In the genomic region with DNA sequence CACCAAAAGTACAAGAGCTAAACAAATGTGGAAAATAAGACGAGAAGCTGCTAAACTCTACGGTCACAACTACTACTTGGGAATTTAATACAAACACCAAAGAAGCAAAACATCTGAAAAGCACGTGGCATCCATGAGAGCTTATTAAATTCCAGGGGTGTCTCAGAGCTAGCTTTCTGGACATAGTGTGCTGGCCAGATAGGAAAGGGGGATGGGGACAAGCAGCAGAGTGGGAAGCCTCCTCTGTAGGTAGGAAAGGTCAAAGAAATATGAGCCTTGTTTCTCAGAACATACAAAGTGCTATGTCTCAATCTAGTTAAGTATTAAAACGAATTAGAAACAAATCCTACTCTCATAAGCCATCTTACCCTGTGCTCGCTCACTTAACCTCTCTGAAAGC, we compare ENCODE assay signal across 12 cellular contexts. TPM values are rescaled to one million over a fixed set of nuclear protein-coding genes. Genes with fewer than 3 reads are reported as not detected.
DNase-seq lines count a peak whose midpoint lies in the region; ATAC-seq, FAIRE-seq and TF ChIP-seq lines count a peak whose summit lies in the region.
"Had no signal": no experiment of that assay in that cellular context is flagged by ENCODE, and none has a peak within 500 bp of the region (broad histone marks: within the 10 kb centered on the region; RNA-seq: fewer than 3 reads in every experiment).

No MANE protein-coding gene starts in this region.

- H3K4me1 ChIP-seq in H9 (ENCODE audit: insufficient read depth, low read length) (peaks cover 4% of the 10 kb centered on the region; the same call in 1 of the 2 replicates), HepG2 (ENCODE audit: insufficient read depth, low read length) (peaks cover 25% of the 10 kb centered on the region), stomach (peaks cover 0 to 35% (median 11%) of the 10 kb centered on the region in 4 donors)
- H3K4me1 ChIP-seq: parathyroid adenoma had no signal

- H3K27ac Mint-ChIP-seq in H9, result peak overlapping the region in 2 of 3 experiments; percentile 8 to 50; a peak in 2 of 7 replicates

- no peak overlapping the region for H3T11ph ChIP-seq in H9 (ENCODE audit: low read length)

- CTCF ChIA-PET in HepG2 (lab: Yijun Ruan, JAX; ENCODE audit: low intra/inter-chr PET ratio, low total read pairs), result no interaction called here

- H3K4me1 Mint-ChIP-seq in H9, result peaks cover 15% of the 10 kb centered on the region in 2 experiments

- H3K36me3 ChIP-seq in HepG2 (replicated peaks in 1 of 2; ENCODE audit: control insufficient read depth in 1 of 2, insufficient read depth in 2 of 2, low read length in 2 of 2) (peaks cover 8 to 19% of the 10 kb centered on the region in 2 experiments; a peak in 4 of 5 replicates), stomach (peaks cover 11 to 23% (median 19%) of the 10 kb centered on the region in 4 donors)

- no peak overlapping the region for H3K4me3 ChIP-seq in choroid plexus epithelial cell (ENCODE audit: low read depth, low read length)
- no peak overlapping the region for H3K4me3 ChIP-seq in HepG2 (replicated peaks in 1 of 3; ENCODE audit: insufficient read depth in 1 of 3, low read depth in 2 of 3, low read length in 3 of 3)
- H3K4me3 ChIP-seq in stomach, result no peak overlapping the region

- no peak overlapping the region for H3K56ac ChIP-seq in H9 (ENCODE audit: insufficient read length, low read depth, low read length)

- no peak overlapping the region for H3K4me2 ChIP-seq in H9 (ENCODE audit: insufficient read depth, insufficient read length, low read length)
- no peak overlapping the region for H3K4me2 ChIP-seq in HepG2 (ENCODE audit: low read depth, low read length)

- H3K27me3 Mint-ChIP-seq in H9 (ENCODE audit: low read depth), result no peaks in the 10 kb centered on the region

- H3K27me3 ChIP-seq in H9 (ENCODE audit: insufficient read depth, low read length) (no peaks in the 10 kb centered on the region), HepG2 (ENCODE audit: control insufficient read depth in 1 of 2, insufficient read depth in 2 of 2, low read length in 2 of 2) (no peaks in the 10 kb centered on the region), stomach (no peaks in the 10 kb centered on the region)

- no peaks in the 10 kb centered on the region for H3K79me1 ChIP-seq in H9 (ENCODE audit: insufficient read depth, low read depth, low read length, poor library complexity, severe bottlenecking)

- TF ChIP-seq POLR2A in HepG2 (IDR thresholded peaks at IDR 0.05; ENCODE audit: insufficient read depth in 1 of 2, low read depth in 2 of 2, low read length in 2 of 2), result no peak
- TF ChIP-seq POLR2A in stomach (IDR thresholded peaks at IDR 0.05), result no peak

- H2BK12ac ChIP-seq in H9 (ENCODE audit: insufficient read length, low read depth, low read length), result no peak overlapping the region

- BruUV-seq in HepG2 (replicated peaks; lab: Mats Ljungman, UMichigan), result no TSS peak

- no peak for TF ChIP-seq RAD21 in HepG2 (CRISPR knock-in tag; IDR thresholded peaks at IDR 0.05)

- H3K9ac ChIP-seq in H9 (ENCODE audit: extremely low read depth, insufficient read length, low read length) (no peak overlapping the region), HepG2 (ENCODE audit: insufficient read depth, low read depth, low read length) (no peak overlapping the region; the same call in 1 of the 2 replicates)
- H3K9ac ChIP-seq: parathyroid adenoma had no signal

- peak; percentile 45 for ATAC-seq in HepG2
- ATAC-seq: activated T-cell treated with anti-CD3 and anti-CD28 coated beads, Interleukin-2, amount 50 U/mL, for 4 hours had no signal

- H2AFZ ChIP-seq in H9 (ENCODE audit: low read length) (no peak overlapping the region), HepG2 (ENCODE audit: low read length) (no peak overlapping the region)
- H2AFZ ChIP-seq: parathyroid adenoma had no signal

- no peak overlapping the region for H4K91ac ChIP-seq in H9 (ENCODE audit: insufficient read length, low read depth, low read length)

- FAIRE-seq in HepG2 (lab: Jason Lieb, UNC), result peak; percentile 46

- no peak for DNase-seq in H9
- DNase-seq in choroid plexus epithelial cell (ENCODE audit: low read depth), result peak; percentile 99
- peak; percentile 38 for DNase-seq in HepG2 (ENCODE audit: low spot score)
- DNase-seq in stomach, result no peak
- no peak for DNase-seq in activated gamma-delta T cell (lab: John Stamatoyannopoulos, UW)
- DNase-seq in NCI-H226, result no peak
- DNase-seq in Kasumi-1 (lab: John Stamatoyannopoulos, UW), result no peak
- DNase-seq in KBM-7, result no peak
- DNase-seq: activated T-cell treated with anti-CD3 and anti-CD28 coated beads, Interleukin-2, amount 50 U/mL, for 4 hours; MM.1S; NK-92 treated with Interleukin-12 subunit alpha and Interleukin-12 subunit beta, amount 100 ng/mL, for 24 hours had no signal

- no peak overlapping the region for H4K8ac ChIP-seq in H9 (replicated peaks; ENCODE audit: insufficient read length, low read depth, low read length)

- H3K79me2 ChIP-seq in H9 (ENCODE audit: insufficient read depth, low read length) (no peaks in the 10 kb centered on the region), HepG2 (ENCODE audit: insufficient read depth, low read length) (no peaks in the 10 kb centered on the region)
- H3K79me2 ChIP-seq: parathyroid adenoma had no signal

- H2BK5ac ChIP-seq in H9 (ENCODE audit: insufficient read length, low read length), result no peak overlapping the region

- no peaks in the 10 kb centered on the region; a peak in 1 of 5 replicates for H3K9me3 Mint-ChIP-seq in H9
- H3K9me3 Mint-ChIP-seq: activated T-cell treated with anti-CD3 and anti-CD28 coated beads, Interleukin-2, amount 50 U/mL, for 4 hours had no signal

- no peak overlapping the region for H3K4me3 Mint-ChIP-seq in H9
- H3K4me3 Mint-ChIP-seq: activated T-cell treated with anti-CD3 and anti-CD28 coated beads, Interleukin-2, amount 50 U/mL, for 4 hours had no signal

- no peak overlapping the region for H2BK20ac ChIP-seq in H9 (ENCODE audit: low read depth, low read length, poor library complexity, severe bottlenecking)

- H3K27ac ChIP-seq in H9 (ENCODE audit: insufficient read length, low read depth, low read length) (no peak overlapping the region), HepG2 (ENCODE audit: extremely low read length, insufficient read depth, low read length) (peak overlapping the region; percentile 61), stomach (peak overlapping the region in 4 of 5 donors; percentile 2 to 84 (median 62))
- H3K27ac ChIP-seq: parathyroid adenoma had no signal

- no peak overlapping the region for H2BK15ac ChIP-seq in H9 (ENCODE audit: low read depth, low read length)

- H4K5ac ChIP-seq in H9 (ENCODE audit: insufficient read length, low read depth, low read length), result no peak overlapping the region

- WGBS in H9 (ENCODE audit: extremely low coverage, insufficient read length, low lambda C conversion rate), result no CpG with 5 or more reads among the region's 5 CpGs
- 59% methylated on average over 5 of the region's 5 CpGs for WGBS in HepG2 (ENCODE audit: low lambda C conversion rate)
- 59 to 64% (median 60%) methylated on average over 5 of the region's 5 CpGs for WGBS in stomach, 5 donors

- no peak overlapping the region for H3K18ac ChIP-seq in H9 (ENCODE audit: insufficient read length, low read depth, low read length)

- in situ Hi-C loops in HepG2 (cut with HindIII; ENCODE audit: extremely low pct_ligation_motif_present, low pct_unique_long_range_greater_than_20kb), result no loop called here
- in situ Hi-C loops in KBM-7 (cut with MboI; ENCODE audit: low pct_unique_long_range_greater_than_20kb, low sequenced_read_pairs), result no loop called here

- H3K36me3 Mint-ChIP-seq in H9 (ENCODE audit: insufficient read depth in 1 of 3, low read depth in 3 of 3), result peaks cover 15 to 29% (median 25%) of the 10 kb centered on the region in 3 experiments

- no peak overlapping the region for H3K14ac ChIP-seq in H9 (ENCODE audit: insufficient read depth, low read length)

- intact Hi-C loops in HepG2 (cut with micrococcal nuclease; ENCODE audit: unreplicated experiment) (no loop called here), stomach (cut with DNase I; ENCODE audit: low total_unique reads) (no loop called here)

- H3K4ac ChIP-seq in H9 (ENCODE audit: low read depth, low read length), result no peak overlapping the region

- TF ChIP-seq EP300 in HepG2 (IDR thresholded peaks at IDR 0.05; ENCODE audit: low read depth in 2 of 2, low read length in 2 of 2) (no peak), HepG2 (CRISPR knock-in tag; IDR thresholded peaks at IDR 0.05; ENCODE audit: borderline replicate concordance) (no peak), stomach (IDR thresholded peaks at IDR 0.05) (peak; percentile 69)

- no peak for TF ChIP-seq CTCF in H9 (conservative IDR thresholded peaks at IDR 0.05)
- TF ChIP-seq CTCF in choroid plexus epithelial cell (conservative IDR thresholded peaks at IDR 0.05; ENCODE audit: low read depth, low read length), result no peak
- no peak for TF ChIP-seq CTCF in HepG2 (CRISPR knock-in tag; IDR thresholded peaks at IDR 0.05)
- no peak for TF ChIP-seq CTCF in stomach (IDR thresholded peaks at IDR 0.05)

- no peak overlapping the region for H2AK5ac ChIP-seq in H9 (ENCODE audit: insufficient read length, low read length)

- no peak overlapping the region for H2BK120ac ChIP-seq in H9 (ENCODE audit: low read depth, low read length, poor library complexity, severe bottlenecking)

- H4K20me1 ChIP-seq in H9 (ENCODE audit: control insufficient read depth, insufficient read depth, insufficient read length), result no peaks in the 10 kb centered on the region
- no peaks in the 10 kb centered on the region for H4K20me1 ChIP-seq in HepG2 (ENCODE audit: insufficient read depth, low read length)

- H3K9me3 ChIP-seq in H9 (ENCODE audit: control insufficient read depth, low read depth, low read length) (no peaks in the 10 kb centered on the region), HepG2 (ENCODE audit: low read length) (no peaks in the 10 kb centered on the region), stomach (no peaks in the 10 kb centered on the region)

- POLR2A ChIA-PET in HepG2 (lab: Yijun Ruan, JAX), result interaction anchor here (1.1 to 1.5 kb wide), 2 partner anchors 8 to 52 kb away, joined by 3 to 5 read pairs; a partner anchor contains a TSS

- no peak overlapping the region for H3K23ac ChIP-seq in H9 (ENCODE audit: insufficient read length, low read depth, low read length)

- no peaks in the 10 kb centered on the region for H3K23me2 ChIP-seq in H9 (ENCODE audit: insufficient read length, low read depth, low read length, poor library complexity, severe bottlenecking)

RNA-seq across cellular contexts. Expression of a gene that starts 51.3 kb away (rescaled TPM):
- total RNA-seq in H9 (2021) (98.0 and 98.7 TPM in 2 replicates), HepG2 (2016; rRNA removed; fragmentation: Illumina TruSeq; extraction: Trizol) (84.5 and 102 TPM in 2 replicates), stomach (100 to 1,000 TPM in 2 of 5 donors, 10 to 100 TPM in 3; 47.8 to 171 (median 94.3) TPM)
- 20.7 and 21.6 TPM in 2 replicates for total RNA-seq in HepG2 (2016; cell fraction: cytosol; rRNA removed; fragmentation: Illumina TruSeq; extraction: Trizol; ENCODE audit: low read depth)
- total RNA-seq in HepG2 (2016; cell fraction: insoluble cytoplasmic fraction; rRNA removed; fragmentation: Illumina TruSeq; extraction: Trizol), result 86.0 and 93.9 TPM in 2 replicates
- total RNA-seq in HepG2 (2016; cell fraction: membrane; rRNA removed; fragmentation: Illumina TruSeq; extraction: Trizol), result 76.0 and 82.4 TPM in 2 replicates
- total RNA-seq in HepG2 (2016; cell fraction: nucleus; rRNA removed; fragmentation: Illumina TruSeq; extraction: Trizol), result 42.1 and 43.2 TPM in 2 replicates
- polyA plus RNA-seq in HepG2 (2011; rRNA removed) (52.5 and 59.5 TPM in 2 replicates), stomach (10 to 100 TPM; 38.3 to 95.6 (median 50.4) TPM)
- 36.8 and 52.8 TPM in 2 replicates for polyA plus RNA-seq in HepG2 (2011; cell fraction: cytosol; rRNA removed)
- polyA plus RNA-seq in HepG2 (2011; cell fraction: nucleus; rRNA removed), result 22.0 TPM in 2 replicates
- 57.7 and 69.6 TPM in 2 replicates for polyA plus RNA-seq in HepG2 (2012)
- 12.8 and 16.5 TPM in 2 replicates for polyA plus RNA-seq in HepG2 (2016; cell fraction: cytosol; fragmentation: Illumina TruSeq; extraction: Trizol; ENCODE audit: low read depth)
- 135 and 138 TPM in 2 replicates for polyA plus RNA-seq in HepG2 (2016; cell fraction: insoluble cytoplasmic fraction; fragmentation: Illumina TruSeq; extraction: Trizol; ENCODE audit: low read depth)
- 56.5 and 60.8 TPM in 2 replicates for polyA plus RNA-seq in HepG2 (2016; cell fraction: membrane; fragmentation: Illumina TruSeq; extraction: Trizol; ENCODE audit: low read depth)
- polyA plus RNA-seq in HepG2 (2016; cell fraction: nucleus; fragmentation: Illumina TruSeq; extraction: Trizol; ENCODE audit: insufficient read depth, low read depth), result 72.8 and 76.3 TPM in 2 replicates
- polyA minus RNA-seq in HepG2 (2011; rRNA and poly(A)+ RNA removed; ENCODE audit: low replicate concordance), result 91.4 and 138 TPM in 2 replicates
- polyA minus RNA-seq in HepG2 (2011; cell fraction: cytosol; rRNA and poly(A)+ RNA removed), result 69.1 and 70.2 TPM in 2 replicates
- 52.3 and 58.3 TPM in 2 replicates for polyA minus RNA-seq in HepG2 (2011; cell fraction: nucleus; rRNA and poly(A)+ RNA removed)

Comparison
In these comparisons a context has a peak if more than half of its experiments do, and no peak if none do; other contexts are left out.
1. DNase-seq: peak in choroid plexus epithelial cell (single experiment) and HepG2 (single experiment); none in H9 (single experiment), stomach (single experiment), activated gamma-delta T cell (single experiment), NCI-H226 (single experiment), Kasumi-1 (0 of 2) and KBM-7 (single experiment).